Comparison of ENCODE assay signal across 8 cellular contexts in the genomic region with DNA sequence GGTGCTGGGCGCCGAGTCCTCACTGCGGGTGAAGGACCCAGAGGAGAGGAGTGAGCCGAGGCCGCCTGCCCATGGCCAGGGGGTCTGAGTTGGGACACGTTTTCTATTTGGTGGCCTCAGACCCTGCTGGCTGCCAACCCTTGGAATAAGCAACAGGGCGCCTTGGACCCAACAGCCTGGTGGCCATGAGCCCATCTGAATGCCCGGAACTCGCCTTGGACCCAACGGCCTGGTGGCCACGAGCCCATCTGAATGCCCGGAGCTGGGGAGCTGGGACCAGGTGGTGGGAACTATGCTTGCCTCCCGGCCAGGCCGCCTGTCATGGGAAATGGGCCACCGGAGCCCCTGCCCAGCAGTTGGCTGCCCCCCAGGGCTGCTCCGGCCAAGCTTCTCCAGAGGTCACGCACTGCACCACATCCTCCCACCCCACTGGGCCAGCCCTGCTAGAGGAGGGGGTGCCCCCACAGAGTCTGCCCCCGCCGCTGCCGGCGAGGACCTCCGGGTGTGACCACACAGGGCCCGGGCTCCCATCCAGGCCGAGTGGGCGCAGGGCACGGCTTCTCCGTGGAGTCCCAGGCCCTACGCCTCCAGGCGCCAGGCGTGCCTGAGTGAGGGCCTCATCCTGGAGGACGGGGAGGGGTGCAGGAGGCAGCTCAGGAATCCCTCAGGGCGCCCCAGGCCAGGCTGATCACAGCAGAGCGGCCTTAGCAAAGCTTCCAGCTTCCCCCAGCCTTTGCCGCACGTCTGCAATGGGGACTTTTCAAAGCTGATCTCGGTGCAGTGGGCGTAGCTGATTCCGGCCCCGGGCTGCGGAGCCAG.
DNase-seq lines count a peak whose midpoint lies in the region; ATAC-seq, FAIRE-seq and TF ChIP-seq lines count a peak whose summit lies in the region.
"Not testable (repeated sequence)": the region's sequence is repeated elsewhere in the genome, so short reads cannot be mapped to it uniquely, and the experiment has no call there.

No MANE protein-coding gene starts in this region.

- not testable (repeated sequence) for H3K4me3 ChIP-seq in RWPE2 (ENCODE audit: severe bottlenecking); fibroblast of lung (replicated peaks in 1 of 4; ENCODE audit: control extremely low read depth in 1 of 4, insufficient read depth in 1 of 4, low read depth in 3 of 4, low read length in 4 of 4); mucosa of descending colon; pancreas; uterus

- FAIRE-seq in pancreas (lab: Jason Lieb, UNC) = not testable (repeated sequence)

- H3K27me3 ChIP-seq in RWPE2 (ENCODE audit: insufficient read depth, poor library complexity, severe bottlenecking); fibroblast of lung (ENCODE audit: control insufficient read depth, insufficient read depth, low read length); pancreas; uterus: not testable (repeated sequence)

- DNase-seq in EH (ENCODE audit: low read depth) (peak; percentile 75), RWPE2 (ENCODE audit: low spot score) (peak; percentile 56), astrocyte of the hippocampus (ENCODE audit: low read depth, low spot score) (peak; percentile 25), fibroblast of lung (ENCODE audit: low read depth in 2 of 2) (peak; percentile 31 to 64), iPS-NIHi11 (ENCODE audit: low spot score) (peak; percentile 41), mucosa of descending colon (peak in 1 of 3 donors; percentile 53), pancreas (peak in 1 of 6 donors; percentile 75)
- DNase-seq in uterus = not testable (repeated sequence)

- ATAC-seq in RWPE2 (ENCODE audit: low read depth) = not testable (repeated sequence)
- ATAC-seq in mucosa of descending colon (peak; percentile 9), pancreas (peak in 3 of 4 donors; percentile 5 to 28 (median 20))

- WGBS in pancreas, 2 donors = 64 to 65% methylated on average over 33 to 40 of the region's 40 CpGs

- not testable (repeated sequence) for H3K9ac ChIP-seq in fibroblast of lung (ENCODE audit: insufficient read depth, low read length)

- H3K4me1 ChIP-seq in RWPE2 (ENCODE audit: insufficient read depth, poor library complexity, severe bottlenecking); fibroblast of lung (ENCODE audit: control insufficient read depth, extremely low read depth, insufficient read depth, low read length); mucosa of descending colon (ENCODE audit: low read depth); pancreas; uterus: not testable (repeated sequence)

- not testable (repeated sequence) for H4K20me1 ChIP-seq in fibroblast of lung (ENCODE audit: control insufficient read depth, extremely low read depth, insufficient read depth, low read length)

- not testable (repeated sequence) for H3K79me2 ChIP-seq in fibroblast of lung (ENCODE audit: control insufficient read depth, insufficient read depth, low read length)

- H2AFZ ChIP-seq in fibroblast of lung (ENCODE audit: low read length) = not testable (repeated sequence)

- not testable (repeated sequence) for TF ChIP-seq CTCF in RWPE2 (IDR thresholded peaks at IDR 0.05; ENCODE audit: poor library complexity, severe bottlenecking); fibroblast of lung (conservative IDR thresholded peaks at IDR 0.05 in 1 of 2, IDR thresholded peaks at IDR 0.05 in 1 of 2; ENCODE audit: low read depth in 1 of 2, low read length in 2 of 2); mucosa of descending colon (IDR thresholded peaks at IDR 0.05); pancreas (IDR thresholded peaks at IDR 0.05); uterus (IDR thresholded peaks at IDR 0.05)

- H3K27ac ChIP-seq in RWPE2 (ENCODE audit: poor library complexity, severe bottlenecking); fibroblast of lung (ENCODE audit: insufficient read depth, low read length); pancreas: not testable (repeated sequence)
- H3K27ac ChIP-seq in uterus = peak overlapping the region; percentile 27 to 59

- H3K4me2 ChIP-seq in fibroblast of lung (ENCODE audit: extremely low read depth, insufficient read depth, low read length) = not testable (repeated sequence)

- intact Hi-C loops in mucosa of descending colon (cut with DNase I, micrococcal nuclease); pancreas (cut with DNase I); uterus (cut with DNase I; ENCODE audit: low total_unique reads): not testable (repeated sequence)

- H3K9me3 ChIP-seq in RWPE2 (ENCODE audit: severe bottlenecking); fibroblast of lung (ENCODE audit: control insufficient read depth, insufficient read depth, low read depth, low read length); mucosa of descending colon; pancreas; uterus: not testable (repeated sequence)

- not testable (repeated sequence) for H3K36me3 ChIP-seq in RWPE2 (ENCODE audit: low read depth); fibroblast of lung (ENCODE audit: control insufficient read depth, insufficient read depth, low read length); mucosa of descending colon (ENCODE audit: low read depth); pancreas; uterus

- not testable (repeated sequence) for TF ChIP-seq POLR2A in uterus (IDR thresholded peaks at IDR 0.05)
